Comparison of ENCODE assay signal across 1 cellular context in genomic region chr3:196272826-196273225, GRCh38.
A peak's percentile ranks its signal among the peaks of the same experiment; 100 is the strongest.
TF ChIP-seq lines count a peak whose summit lies in the region.

No MANE protein-coding gene starts in this region.

TF ChIP-seq in HepG2, 621 proteins besides CTCF, POLR2A, EP300 and RAD21:
- TF ChIP-seq JUND (CRISPR knock-in tag; IDR thresholded peaks at IDR 0.05) = no peak
- no peak for TF ChIP-seq BRF2 (CRISPR knock-in tag; IDR thresholded peaks at IDR 0.05)
- no peak for TF ChIP-seq MNT (IDR thresholded peaks at IDR 0.05)
- TF ChIP-seq HDAC2 (CRISPR knock-in tag; IDR thresholded peaks at IDR 0.05) = no peak
- no peak for TF ChIP-seq ZNF639 (CRISPR knock-in tag; conservative IDR thresholded peaks at IDR 0.05)
- TF ChIP-seq AGO2 (optimal IDR thresholded peaks at IDR 0.05; ENCODE audit: low read depth, low read length) = peak; percentile 18
- TF ChIP-seq SMAD1 (CRISPR knock-in tag; IDR thresholded peaks at IDR 0.05; ENCODE audit: borderline replicate concordance, low read depth) = no peak
TF ChIP-seq in HepG2: peak in this region for 1.
